1 cellular context compared by ENCODE assay signal in the genomic region with DNA sequence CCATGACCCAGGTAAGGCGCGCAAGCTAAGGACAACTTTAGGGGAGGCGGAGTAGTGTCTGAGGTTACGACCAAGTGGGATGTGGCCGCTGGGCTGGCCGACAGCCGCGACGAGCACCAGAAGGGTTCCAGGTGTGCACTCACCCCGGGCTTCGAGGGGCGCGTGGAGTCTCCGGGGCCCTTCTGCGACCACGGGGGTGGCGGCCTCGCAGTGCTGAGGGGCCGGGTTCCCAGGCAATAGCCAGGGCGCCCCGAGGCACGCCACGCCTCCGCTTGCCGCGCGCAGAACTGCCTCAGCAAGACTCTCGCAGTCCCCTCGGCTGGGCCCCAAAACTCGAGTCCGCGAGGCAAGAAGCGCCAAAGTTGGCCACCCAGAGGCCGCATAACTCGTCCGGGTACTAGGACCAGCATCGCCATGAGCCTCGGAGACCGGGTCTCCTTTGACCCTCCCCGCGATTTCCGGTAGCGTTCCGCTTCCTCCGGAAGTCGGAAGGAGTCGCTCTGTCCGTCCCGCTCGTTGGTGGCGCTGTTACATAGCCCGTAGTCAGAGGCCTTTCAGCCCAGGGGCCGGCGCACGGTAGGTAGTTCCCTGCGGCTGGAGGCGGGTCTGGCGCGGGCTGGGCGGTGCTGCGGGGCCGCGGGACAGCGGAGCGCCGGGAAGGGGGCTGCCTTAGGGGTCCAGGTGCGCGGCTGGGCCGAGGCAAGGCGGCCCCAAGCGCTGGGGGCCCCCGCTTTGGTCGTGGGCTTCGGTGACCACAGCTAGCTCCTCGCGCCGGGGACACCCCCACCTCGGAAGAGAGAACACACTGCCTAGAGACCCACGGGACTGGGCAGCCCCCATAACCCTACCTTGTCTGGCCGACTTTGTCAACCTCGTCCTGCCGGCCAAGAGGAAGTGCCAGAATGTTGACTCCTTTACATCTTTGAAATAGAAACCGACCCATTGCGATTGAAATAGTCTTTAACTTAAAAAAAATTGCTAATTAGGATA.
TF ChIP-seq lines count a peak whose summit lies in the region.

A gene with protein sequence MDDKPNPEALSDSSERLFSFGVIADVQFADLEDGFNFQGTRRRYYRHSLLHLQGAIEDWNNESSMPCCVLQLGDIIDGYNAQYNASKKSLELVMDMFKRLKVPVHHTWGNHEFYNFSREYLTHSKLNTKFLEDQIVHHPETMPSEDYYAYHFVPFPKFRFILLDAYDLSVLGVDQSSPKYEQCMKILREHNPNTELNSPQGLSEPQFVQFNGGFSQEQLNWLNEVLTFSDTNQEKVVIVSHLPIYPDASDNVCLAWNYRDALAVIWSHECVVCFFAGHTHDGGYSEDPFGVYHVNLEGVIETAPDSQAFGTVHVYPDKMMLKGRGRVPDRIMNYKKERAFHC (plus strand): TSS at position 503 of the 990 bp plus-strand sequence. CDS start 7,333 bp downstream, outside the sequence.
Gene SCO1, minus strand, starts transcription at position 442 of the 990 bp plus-strand sequence. Its CDS starts 26 bp downstream, at position 416.

TF ChIP-seq in GM12878, 131 proteins besides CTCF, POLR2A, EP300 and RAD21 (continued from another document and continues in another):
- TF ChIP-seq ZBTB40 (IDR thresholded peaks at IDR 0.05; ENCODE audit: borderline replicate concordance) (peak; percentile 96), IKZF1 (conservative IDR thresholded peaks at IDR 0.05) (peak; percentile 85), SMARCA5 (IDR thresholded peaks at IDR 0.05) (peak; percentile 64; the same call in 1 of the 2 replicates), POLR2AphosphoS2 (IDR thresholded peaks at IDR 0.05; ENCODE audit: low read depth, low read length) (peak; percentile 95), RB1 (IDR thresholded peaks at IDR 0.05; ENCODE audit: borderline replicate concordance) (peak; percentile 61; the same call in 1 of the 2 replicates), NBN (IDR thresholded peaks at IDR 0.05) (peak; percentile 46; the same call in 1 of the 2 replicates), NFYA (IDR thresholded peaks at IDR 0.05; ENCODE audit: borderline replicate concordance, low read depth, low read length) (no peak), SREBF2 (IDR thresholded peaks at IDR 0.05; ENCODE audit: low read length) (peak; percentile 60; the same call in 1 of the 2 replicates), SMAD1 (IDR thresholded peaks at IDR 0.05; ENCODE audit: low read depth, partially characterized antibody) (no peak), DPF2 (IDR thresholded peaks at IDR 0.05) (peak; percentile 83), HDGF (IDR thresholded peaks at IDR 0.05) (no peak), CREB1 (IDR thresholded peaks at IDR 0.05; ENCODE audit: low read depth) (peak; percentile 73), POU2F2 (IDR thresholded peaks at IDR 0.05; ENCODE audit: borderline replicate concordance, low read depth, low read length) (peak; percentile 88), E4F1 (IDR thresholded peaks at IDR 0.05; ENCODE audit: borderline replicate concordance, partially characterized antibody) (no peak), NR2F1 (conservative IDR thresholded peaks at IDR 0.05) (peak; percentile 72), MXI1 (IDR thresholded peaks at IDR 0.05; ENCODE audit: low read depth, low read length) (peak; percentile 89), ZSCAN29 (IDR thresholded peaks at IDR 0.05) (no peak), NR2C1 (IDR thresholded peaks at IDR 0.05) (peak; percentile 87), BACH1 (IDR thresholded peaks at IDR 0.05; ENCODE audit: borderline replicate concordance) (peak; percentile 76; the same call in 1 of the 2 replicates), FOS (IDR thresholded peaks at IDR 0.05; ENCODE audit: borderline replicate concordance, extremely low read depth, insufficient read length) (no peak), GATAD2B (conservative IDR thresholded peaks at IDR 0.05; ENCODE audit: low read depth) (peak; percentile 94), POLR2AphosphoS5 (IDR thresholded peaks at IDR 0.05; ENCODE audit: low read length) (peak; percentile 96), PAX5 (IDR thresholded peaks at IDR 0.05; ENCODE audit: borderline replicate concordance, low read depth, low read length) (no peak; the same call in 1 of the 2 replicates), NRF1 (conservative IDR thresholded peaks at IDR 0.05; ENCODE audit: low read depth, low read length) (no peak), ZNF24 (IDR thresholded peaks at IDR 0.05) (0 out of 2 replicates have a peak, but pooled peaks have one; percentile 36), MYC (IDR thresholded peaks at IDR 0.05; ENCODE audit: insufficient read depth, insufficient read length, insufficient replicate concordance, low read length, severe bottlenecking) (peak; percentile 82), SP1 (IDR thresholded peaks at IDR 0.05; ENCODE audit: low read depth, low read length) (no peak), CBX5 (IDR thresholded peaks at IDR 0.05; ENCODE audit: low read depth) (peak; percentile 77; the same call in 1 of the 2 replicates), STAT1 (conservative IDR thresholded peaks at IDR 0.05) (peak; percentile 85; the same call in 1 of the 2 replicates), GABPA (IDR thresholded peaks at IDR 0.05; ENCODE audit: low read depth) (peak; percentile 97), RELA (IDR thresholded peaks at IDR 0.05; ENCODE audit: borderline replicate concordance, partially characterized antibody) (peak; percentile 53), MEF2A (IDR thresholded peaks at IDR 0.05; ENCODE audit: insufficient read depth, low read depth, low read length) (0 out of 2 replicates have a peak, but pooled peaks have one; percentile 30), CHD2 (IDR thresholded peaks at IDR 0.05; ENCODE audit: borderline replicate concordance, low read depth, low read length) (peak; percentile 73), ELK1 (IDR thresholded peaks at IDR 0.05; ENCODE audit: low read depth, low read length) (peak; percentile 92), LARP7 (IDR thresholded peaks at IDR 0.05) (peak; percentile 78), PML (IDR thresholded peaks at IDR 0.05; ENCODE audit: low read length) (peak; percentile 88), ZBTB11 (CRISPR knock-in tag; IDR thresholded peaks at IDR 0.05) (peak; percentile 61), CHD4 (IDR thresholded peaks at IDR 0.05) (no peak)
- TF ChIP-seq, protein P1, sequence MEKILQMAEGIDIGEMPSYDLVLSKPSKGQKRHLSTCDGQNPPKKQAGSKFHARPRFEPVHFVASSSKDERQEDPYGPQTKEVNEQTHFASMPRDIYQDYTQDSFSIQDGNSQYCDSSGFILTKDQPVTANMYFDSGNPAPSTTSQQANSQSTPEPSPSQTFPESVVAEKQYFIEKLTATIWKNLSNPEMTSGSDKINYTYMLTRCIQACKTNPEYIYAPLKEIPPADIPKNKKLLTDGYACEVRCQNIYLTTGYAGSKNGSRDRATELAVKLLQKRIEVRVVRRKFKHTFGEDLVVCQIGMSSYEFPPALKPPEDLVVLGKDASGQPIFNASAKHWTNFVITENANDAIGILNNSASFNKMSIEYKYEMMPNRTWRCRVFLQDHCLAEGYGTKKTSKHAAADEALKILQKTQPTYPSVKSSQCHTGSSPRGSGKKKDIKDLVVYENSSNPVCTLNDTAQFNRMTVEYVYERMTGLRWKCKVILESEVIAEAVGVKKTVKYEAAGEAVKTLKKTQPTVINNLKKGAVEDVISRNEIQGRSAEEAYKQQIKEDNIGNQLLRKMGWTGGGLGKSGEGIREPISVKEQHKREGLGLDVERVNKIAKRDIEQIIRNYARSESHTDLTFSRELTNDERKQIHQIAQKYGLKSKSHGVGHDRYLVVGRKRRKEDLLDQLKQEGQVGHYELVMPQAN (conservative IDR thresholded peaks at IDR 0.05), result peak; percentile 60
- TF ChIP-seq, protein P2, sequence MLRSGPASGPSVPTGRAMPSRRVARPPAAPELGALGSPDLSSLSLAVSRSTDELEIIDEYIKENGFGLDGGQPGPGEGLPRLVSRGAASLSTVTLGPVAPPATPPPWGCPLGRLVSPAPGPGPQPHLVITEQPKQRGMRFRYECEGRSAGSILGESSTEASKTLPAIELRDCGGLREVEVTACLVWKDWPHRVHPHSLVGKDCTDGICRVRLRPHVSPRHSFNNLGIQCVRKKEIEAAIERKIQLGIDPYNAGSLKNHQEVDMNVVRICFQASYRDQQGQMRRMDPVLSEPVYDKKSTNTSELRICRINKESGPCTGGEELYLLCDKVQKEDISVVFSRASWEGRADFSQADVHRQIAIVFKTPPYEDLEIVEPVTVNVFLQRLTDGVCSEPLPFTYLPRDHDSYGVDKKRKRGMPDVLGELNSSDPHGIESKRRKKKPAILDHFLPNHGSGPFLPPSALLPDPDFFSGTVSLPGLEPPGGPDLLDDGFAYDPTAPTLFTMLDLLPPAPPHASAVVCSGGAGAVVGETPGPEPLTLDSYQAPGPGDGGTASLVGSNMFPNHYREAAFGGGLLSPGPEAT (IDR thresholded peaks at IDR 0.05; ENCODE audit: low read depth), result peak; percentile 63
- TF ChIP-seq, protein P3, sequence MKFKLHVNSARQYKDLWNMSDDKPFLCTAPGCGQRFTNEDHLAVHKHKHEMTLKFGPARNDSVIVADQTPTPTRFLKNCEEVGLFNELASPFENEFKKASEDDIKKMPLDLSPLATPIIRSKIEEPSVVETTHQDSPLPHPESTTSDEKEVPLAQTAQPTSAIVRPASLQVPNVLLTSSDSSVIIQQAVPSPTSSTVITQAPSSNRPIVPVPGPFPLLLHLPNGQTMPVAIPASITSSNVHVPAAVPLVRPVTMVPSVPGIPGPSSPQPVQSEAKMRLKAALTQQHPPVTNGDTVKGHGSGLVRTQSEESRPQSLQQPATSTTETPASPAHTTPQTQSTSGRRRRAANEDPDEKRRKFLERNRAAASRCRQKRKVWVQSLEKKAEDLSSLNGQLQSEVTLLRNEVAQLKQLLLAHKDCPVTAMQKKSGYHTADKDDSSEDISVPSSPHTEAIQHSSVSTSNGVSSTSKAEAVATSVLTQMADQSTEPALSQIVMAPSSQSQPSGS (IDR thresholded peaks at IDR 0.05; ENCODE audit: low read length), result no peak
